1 cellular context compared by ENCODE assay signal in the genomic region with DNA sequence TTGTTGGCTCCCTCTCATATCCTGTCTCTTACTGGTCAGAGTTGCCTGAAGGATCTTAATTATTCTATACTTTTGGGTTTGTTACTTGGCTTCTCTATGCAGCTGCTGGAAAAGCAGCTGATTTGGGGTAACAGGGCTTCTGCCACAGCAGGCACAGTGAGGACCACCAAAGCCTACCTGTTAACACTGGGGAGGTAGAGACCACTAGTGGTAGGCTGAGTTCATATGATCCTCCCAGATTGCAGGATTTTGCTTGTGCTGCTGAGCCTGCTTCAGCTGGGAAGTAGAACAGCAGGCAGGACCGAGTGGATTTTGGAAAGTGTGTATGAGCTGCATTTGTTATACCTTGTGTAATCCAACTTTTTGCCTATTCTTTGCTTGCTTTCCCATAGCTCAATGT.
TF ChIP-seq lines count a peak whose summit lies in the region.

No MANE protein-coding gene starts in this region.

TF ChIP-seq in K562, 482 proteins besides CTCF, POLR2A, EP300 and RAD21:
- TF ChIP-seq ZNF584 (CRISPR knock-in tag; IDR thresholded peaks at IDR 0.05; ENCODE audit: low read depth) (no peak), ASH1L (IDR thresholded peaks at IDR 0.05; ENCODE audit: borderline replicate concordance, low read depth, partially characterized antibody) (no peak), ZBTB43 (CRISPR knock-in tag; IDR thresholded peaks at IDR 0.05) (no peak), NR4A1 (CRISPR knock-in tag; IDR thresholded peaks at IDR 0.05) (no peak), NR4A1 (tag; IDR thresholded peaks at IDR 0.05) (no peak), SNRNP70 (optimal IDR thresholded peaks at IDR 0.05; ENCODE audit: low read depth, low read length) (no peak), RCOR1 (IDR thresholded peaks at IDR 0.05; ENCODE audit: borderline replicate concordance in 1 of 2, low read depth in 2 of 2, low read length in 2 of 2) (no peak), ZNF780A (CRISPR knock-in tag; IDR thresholded peaks at IDR 0.05) (no peak), MLLT1 (IDR thresholded peaks at IDR 0.05) (no peak), NR2C1 (IDR thresholded peaks at IDR 0.05) (no peak), NR2C1 (tag; IDR thresholded peaks at IDR 0.05) (no peak), CBFA2T2 (conservative IDR thresholded peaks at IDR 0.05) (no peak), GATA2 (CRISPR knock-in tag; IDR thresholded peaks at IDR 0.05) (no peak), ZNF830 (CRISPR knock-in tag; IDR thresholded peaks at IDR 0.05) (no peak), SIRT6 (IDR thresholded peaks at IDR 0.05; ENCODE audit: low read depth, low read length) (no peak), NCOA1 (IDR thresholded peaks at IDR 0.05; ENCODE audit: low read depth) (no peak), HBP1 (CRISPR knock-in tag; IDR thresholded peaks at IDR 0.05) (no peak), HCFC1 (IDR thresholded peaks at IDR 0.05; ENCODE audit: low read depth, low read length) (no peak), TEAD2 (tag; IDR thresholded peaks at IDR 0.05) (no peak), SMARCC2 (IDR thresholded peaks at IDR 0.05; ENCODE audit: low read depth) (no peak), MXI1 (IDR thresholded peaks at IDR 0.05; ENCODE audit: low read depth, low read length) (no peak)
- TF ChIP-seq, protein P1, sequence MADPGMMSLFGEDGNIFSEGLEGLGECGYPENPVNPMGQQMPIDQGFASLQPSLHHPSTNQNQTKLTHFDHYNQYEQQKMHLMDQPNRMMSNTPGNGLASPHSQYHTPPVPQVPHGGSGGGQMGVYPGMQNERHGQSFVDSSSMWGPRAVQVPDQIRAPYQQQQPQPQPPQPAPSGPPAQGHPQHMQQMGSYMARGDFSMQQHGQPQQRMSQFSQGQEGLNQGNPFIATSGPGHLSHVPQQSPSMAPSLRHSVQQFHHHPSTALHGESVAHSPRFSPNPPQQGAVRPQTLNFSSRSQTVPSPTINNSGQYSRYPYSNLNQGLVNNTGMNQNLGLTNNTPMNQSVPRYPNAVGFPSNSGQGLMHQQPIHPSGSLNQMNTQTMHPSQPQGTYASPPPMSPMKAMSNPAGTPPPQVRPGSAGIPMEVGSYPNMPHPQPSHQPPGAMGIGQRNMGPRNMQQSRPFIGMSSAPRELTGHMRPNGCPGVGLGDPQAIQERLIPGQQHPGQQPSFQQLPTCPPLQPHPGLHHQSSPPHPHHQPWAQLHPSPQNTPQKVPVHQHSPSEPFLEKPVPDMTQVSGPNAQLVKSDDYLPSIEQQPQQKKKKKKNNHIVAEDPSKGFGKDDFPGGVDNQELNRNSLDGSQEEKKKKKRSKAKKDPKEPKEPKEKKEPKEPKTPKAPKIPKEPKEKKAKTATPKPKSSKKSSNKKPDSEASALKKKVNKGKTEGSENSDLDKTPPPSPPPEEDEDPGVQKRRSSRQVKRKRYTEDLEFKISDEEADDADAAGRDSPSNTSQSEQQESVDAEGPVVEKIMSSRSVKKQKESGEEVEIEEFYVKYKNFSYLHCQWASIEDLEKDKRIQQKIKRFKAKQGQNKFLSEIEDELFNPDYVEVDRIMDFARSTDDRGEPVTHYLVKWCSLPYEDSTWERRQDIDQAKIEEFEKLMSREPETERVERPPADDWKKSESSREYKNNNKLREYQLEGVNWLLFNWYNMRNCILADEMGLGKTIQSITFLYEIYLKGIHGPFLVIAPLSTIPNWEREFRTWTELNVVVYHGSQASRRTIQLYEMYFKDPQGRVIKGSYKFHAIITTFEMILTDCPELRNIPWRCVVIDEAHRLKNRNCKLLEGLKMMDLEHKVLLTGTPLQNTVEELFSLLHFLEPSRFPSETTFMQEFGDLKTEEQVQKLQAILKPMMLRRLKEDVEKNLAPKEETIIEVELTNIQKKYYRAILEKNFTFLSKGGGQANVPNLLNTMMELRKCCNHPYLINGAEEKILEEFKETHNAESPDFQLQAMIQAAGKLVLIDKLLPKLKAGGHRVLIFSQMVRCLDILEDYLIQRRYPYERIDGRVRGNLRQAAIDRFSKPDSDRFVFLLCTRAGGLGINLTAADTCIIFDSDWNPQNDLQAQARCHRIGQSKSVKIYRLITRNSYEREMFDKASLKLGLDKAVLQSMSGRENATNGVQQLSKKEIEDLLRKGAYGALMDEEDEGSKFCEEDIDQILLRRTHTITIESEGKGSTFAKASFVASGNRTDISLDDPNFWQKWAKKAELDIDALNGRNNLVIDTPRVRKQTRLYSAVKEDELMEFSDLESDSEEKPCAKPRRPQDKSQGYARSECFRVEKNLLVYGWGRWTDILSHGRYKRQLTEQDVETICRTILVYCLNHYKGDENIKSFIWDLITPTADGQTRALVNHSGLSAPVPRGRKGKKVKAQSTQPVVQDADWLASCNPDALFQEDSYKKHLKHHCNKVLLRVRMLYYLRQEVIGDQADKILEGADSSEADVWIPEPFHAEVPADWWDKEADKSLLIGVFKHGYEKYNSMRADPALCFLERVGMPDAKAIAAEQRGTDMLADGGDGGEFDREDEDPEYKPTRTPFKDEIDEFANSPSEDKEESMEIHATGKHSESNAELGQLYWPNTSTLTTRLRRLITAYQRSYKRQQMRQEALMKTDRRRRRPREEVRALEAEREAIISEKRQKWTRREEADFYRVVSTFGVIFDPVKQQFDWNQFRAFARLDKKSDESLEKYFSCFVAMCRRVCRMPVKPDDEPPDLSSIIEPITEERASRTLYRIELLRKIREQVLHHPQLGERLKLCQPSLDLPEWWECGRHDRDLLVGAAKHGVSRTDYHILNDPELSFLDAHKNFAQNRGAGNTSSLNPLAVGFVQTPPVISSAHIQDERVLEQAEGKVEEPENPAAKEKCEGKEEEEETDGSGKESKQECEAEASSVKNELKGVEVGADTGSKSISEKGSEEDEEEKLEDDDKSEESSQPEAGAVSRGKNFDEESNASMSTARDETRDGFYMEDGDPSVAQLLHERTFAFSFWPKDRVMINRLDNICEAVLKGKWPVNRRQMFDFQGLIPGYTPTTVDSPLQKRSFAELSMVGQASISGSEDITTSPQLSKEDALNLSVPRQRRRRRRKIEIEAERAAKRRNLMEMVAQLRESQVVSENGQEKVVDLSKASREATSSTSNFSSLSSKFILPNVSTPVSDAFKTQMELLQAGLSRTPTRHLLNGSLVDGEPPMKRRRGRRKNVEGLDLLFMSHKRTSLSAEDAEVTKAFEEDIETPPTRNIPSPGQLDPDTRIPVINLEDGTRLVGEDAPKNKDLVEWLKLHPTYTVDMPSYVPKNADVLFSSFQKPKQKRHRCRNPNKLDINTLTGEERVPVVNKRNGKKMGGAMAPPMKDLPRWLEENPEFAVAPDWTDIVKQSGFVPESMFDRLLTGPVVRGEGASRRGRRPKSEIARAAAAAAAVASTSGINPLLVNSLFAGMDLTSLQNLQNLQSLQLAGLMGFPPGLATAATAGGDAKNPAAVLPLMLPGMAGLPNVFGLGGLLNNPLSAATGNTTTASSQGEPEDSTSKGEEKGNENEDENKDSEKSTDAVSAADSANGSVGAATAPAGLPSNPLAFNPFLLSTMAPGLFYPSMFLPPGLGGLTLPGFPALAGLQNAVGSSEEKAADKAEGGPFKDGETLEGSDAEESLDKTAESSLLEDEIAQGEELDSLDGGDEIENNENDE (IDR thresholded peaks at IDR 0.05; ENCODE audit: low read depth, low read length), result no peak
